34 cellular contexts compared by ENCODE assay signal in the genomic region with DNA sequence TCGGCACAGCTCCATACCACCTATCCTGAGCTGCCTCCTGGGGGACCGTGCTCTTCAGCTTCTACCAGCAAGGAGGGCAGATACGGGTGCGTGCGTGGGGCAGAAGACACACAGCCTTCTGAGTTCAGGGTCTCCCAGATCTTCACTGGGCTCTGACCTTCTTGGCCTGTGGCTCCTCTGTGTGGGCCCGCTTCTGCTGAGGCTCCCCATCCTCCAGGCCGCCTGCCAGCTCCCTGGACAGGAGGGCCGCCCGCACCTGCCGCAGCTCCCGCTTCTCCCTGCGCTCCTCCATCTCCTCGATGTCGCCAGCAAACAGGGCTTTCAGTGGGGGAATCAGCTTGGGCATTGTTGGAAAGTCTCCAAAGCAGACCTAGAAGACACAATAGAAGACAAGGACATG.
"Had no signal": no experiment of that assay in that cellular context is flagged by ENCODE, and none has a peak within 500 bp of the region (broad histone marks: within the 10 kb centered on the region; RNA-seq: fewer than 3 reads in every experiment).

No MANE protein-coding gene starts in this region.

- H3K27me3 Mint-ChIP-seq: activated CD4-positive, alpha-beta T cell treated with anti-CD3 and anti-CD28 coated beads for 36 hours; activated CD8-positive, alpha-beta T cell treated with anti-CD3 and anti-CD28 coated beads for 36 hours; activated T-helper 17 cell treated with anti-CD3 and anti-CD28 coated beads, Interleukin-2, amount 50 U/mL, for 72 hours had no signal

- H3K4me1 ChIP-seq: adrenal gland, body of pancreas, breast epithelium, SJCRH30 had no signal

- H3K4me1 Mint-ChIP-seq: activated CD4-positive, alpha-beta T cell treated with anti-CD3 and anti-CD28 coated beads for 36 hours; activated T-helper 17 cell treated with anti-CD3 and anti-CD28 coated beads, Interleukin-2, amount 50 U/mL, for 72 hours had no signal

- H3K4me2 ChIP-seq: KMS-11 had no signal

- H3K27me3 ChIP-seq: adrenal gland, body of pancreas, breast epithelium, SJCRH30 had no signal

- H3K9me3 ChIP-seq: adrenal gland, body of pancreas, breast epithelium, SJCRH30 had no signal

- DNase-seq: activated CD4-positive, alpha-beta T cell treated with anti-CD3 and anti-CD28 coated beads for 36 hours; activated CD8-positive, alpha-beta T cell treated with anti-CD3 and anti-CD28 coated beads for 36 hours; activated gamma-delta T cell treated with Interleukin-2 at 50 U/mL for 16 hours; activated naive CD4-positive, alpha-beta T cell treated with anti-CD3 and anti-CD28 coated beads for 36 hours; activated T-cell treated with anti-CD3 and anti-CD28 coated beads, Interleukin-2, amount 50 U/mL, for 1 hour; activated T-cell treated with anti-CD3 and anti-CD28 coated beads, Interleukin-2, amount 50 U/mL, for 72 hours; body of pancreas; caudate nucleus; cerebellar nuclear complex; MM.1S; MV-4-11; NCI-H1092; NCI-H1436 treated with DMSO at 0.1 percent for 48 hours; NCI-H1694 treated with DMSO at 0.1 percent for 48 hours; NCI-H2029 treated with DMSO at 0.1 percent for 48 hours; NCI-H2107; NCI-H226; NCI-H446 treated with DMSO at 0.1 percent for 48 hours; NCI-H524; NCI-H69; NCI-H82; SHP77; SJCRH30 had no signal

- ATAC-seq: activated CD4-positive, alpha-beta T cell treated with anti-CD3 and anti-CD28 coated beads for 36 hours; activated CD4-positive, CD25-positive, alpha-beta regulatory T cell treated with anti-CD3 and anti-CD28 coated beads, Interleukin-2, amount 50 U/mL, for 24 hours; activated CD8-positive, alpha-beta T cell treated with anti-CD3 and anti-CD28 coated beads for 36 hours; activated naive CD4-positive, alpha-beta T cell treated with anti-CD3 and anti-CD28 coated beads, Interleukin-2, amount 50 U/mL, for 72 hours; activated T-cell treated with anti-CD3 and anti-CD28 coated beads, Interleukin-2, amount 50 U/mL, for 72 hours; activated T-helper 17 cell treated with anti-CD3 and anti-CD28 coated beads, Interleukin-2, amount 50 U/mL, for 72 hours; body of pancreas; Panc1; WTC11 had no signal

- H3K27ac ChIP-seq: adrenal gland, body of pancreas, breast epithelium, KMS-11, SJCRH30, SK-N-MC had no signal

- H3K4me3 Mint-ChIP-seq: activated CD4-positive, alpha-beta T cell treated with anti-CD3 and anti-CD28 coated beads for 36 hours; activated CD8-positive, alpha-beta T cell treated with anti-CD3 and anti-CD28 coated beads for 36 hours; activated naive CD4-positive, alpha-beta T cell treated with anti-CD3 and anti-CD28 coated beads for 36 hours; activated T-cell treated with anti-CD3 and anti-CD28 coated beads, Interleukin-2, amount 50 U/mL, for 72 hours; activated T-helper 17 cell treated with anti-CD3 and anti-CD28 coated beads, Interleukin-2, amount 50 U/mL, for 72 hours; T-helper 1 cell treated with Interleukin-12 subunit alpha and Interleukin-12 subunit beta and Interleukin-4 antibody, amounts not matched to agents 30 μg/mL and 1 μg/mL, for 36 hours; T-helper 2 cell treated with Interferon-gamma antibody and Interleukin-4, amounts not matched to agents 5 μg/mL and 100 μg/mL, for 36 hours; WTC11 had no signal

- H3K4me3 ChIP-seq: adrenal gland, body of pancreas, breast epithelium, SJCRH30, SK-N-MC had no signal

- H3K9ac ChIP-seq: KMS-11 had no signal

- H3K9me3 Mint-ChIP-seq: activated T-cell treated with anti-CD3 and anti-CD28 coated beads, Interleukin-2, amount 50 U/mL, for 72 hours; activated T-helper 17 cell treated with anti-CD3 and anti-CD28 coated beads, Interleukin-2, amount 50 U/mL, for 72 hours; T-helper 1 cell treated with Interleukin-12 subunit alpha and Interleukin-12 subunit beta and Interleukin-4 antibody, amounts not matched to agents 30 μg/mL and 1 μg/mL, for 36 hours; T-helper 2 cell treated with Interferon-gamma antibody and Interleukin-4, amounts not matched to agents 5 μg/mL and 100 μg/mL, for 36 hours; WTC11 had no signal

- H3K27ac Mint-ChIP-seq: activated CD4-positive, alpha-beta T cell treated with anti-CD3 and anti-CD28 coated beads for 36 hours; activated CD8-positive, alpha-beta T cell treated with anti-CD3 and anti-CD28 coated beads for 36 hours; activated naive CD4-positive, alpha-beta T cell treated with anti-CD3 and anti-CD28 coated beads for 36 hours; activated naive CD4-positive, alpha-beta T cell treated with anti-CD3 and anti-CD28 coated beads, Interleukin-2, amount 50 U/mL, for 72 hours; activated T-cell treated with anti-CD3 and anti-CD28 coated beads, Interleukin-2, amount 50 U/mL, for 72 hours; activated T-helper 17 cell treated with anti-CD3 and anti-CD28 coated beads, Interleukin-2, amount 50 U/mL, for 72 hours; T-helper 1 cell treated with Interleukin-12 subunit alpha and Interleukin-12 subunit beta and Interleukin-4 antibody, amounts not matched to agents 30 μg/mL and 1 μg/mL, for 36 hours; T-helper 2 cell treated with Interferon-gamma antibody and Interleukin-4, amounts not matched to agents 5 μg/mL and 100 μg/mL, for 36 hours; WTC11 had no signal
